Comparison of ENCODE assay signal across 21 cellular contexts in genomic region chrX:87895421-87895820, GRCh38.
DNase-seq lines count a peak whose midpoint lies in the region; ATAC-seq, FAIRE-seq and TF ChIP-seq lines count a peak whose summit lies in the region.
"Had no signal": no experiment of that assay in that cellular context is flagged by ENCODE, and none has a peak within 500 bp of the region (broad histone marks: within the 10 kb centered on the region; RNA-seq: fewer than 3 reads in every experiment).

No MANE protein-coding gene starts in this region.

- H3K27me3 Mint-ChIP-seq in nephron (ENCODE audit: low read depth), result no peaks in the 10 kb centered on the region
- H3K27me3 Mint-ChIP-seq: B cell had no signal

- TF ChIP-seq CTCF in nephron (IDR thresholded peaks at IDR 0.05; ENCODE audit: unreplicated experiment in 3 of 3) (no peak), omental fat pad (IDR thresholded peaks at IDR 0.05) (no peak)

- peaks cover 24% of the 10 kb centered on the region for H3K4me1 Mint-ChIP-seq in nephron
- H3K4me1 Mint-ChIP-seq: B cell had no signal

- H3K36me3 Mint-ChIP-seq in nephron (ENCODE audit: low read depth), result no peaks in the 10 kb centered on the region
- H3K36me3 Mint-ChIP-seq: CD8-positive, alpha-beta T cell had no signal

- DNase-seq in RCC 7860 (ENCODE audit: low spot score), result no peak
- DNase-seq in activated CD4-positive, alpha-beta T cell treated with anti-CD3 and anti-CD28 coated beads, Interleukin-2, amount 50 U/mL, for 4 hours, result no peak
- no peak for DNase-seq in omental fat pad (ENCODE audit: low spot score)
- DNase-seq in medulla oblongata (ENCODE audit: extremely low spot score), result no peak
- DNase-seq: CD8-positive, alpha-beta T cell; COR-L47; DMS 273 treated with DMSO at 0.1 percent for 48 hours; DMS53; DND-41; EL; HCEC 1CT; IMR-90 had no signal

- ATAC-seq in GM18511 (IDR thresholded peaks at IDR 0.05; ENCODE audit: unreplicated experiment), result peak; percentile 33
- peak; percentile 48 for ATAC-seq in GM19351 (IDR thresholded peaks at IDR 0.05; ENCODE audit: unreplicated experiment)
- peak; percentile 48 for ATAC-seq in HG02885 (IDR thresholded peaks at IDR 0.05; ENCODE audit: poor library complexity, unreplicated experiment)
- no peak for ATAC-seq in omental fat pad (ENCODE audit: low FRiP score)
- ATAC-seq: CD8-positive, alpha-beta T cell; GM23338; K562 had no signal

- no peaks in the 10 kb centered on the region for H3K9me3 Mint-ChIP-seq in nephron
- H3K9me3 Mint-ChIP-seq: CD8-positive, alpha-beta T cell; GM23338 had no signal

- H3K27ac Mint-ChIP-seq in nephron, result peak overlapping the region; percentile 90 to 97 (median 90)
- H3K27ac Mint-ChIP-seq: B cell; CD8-positive, alpha-beta T cell; GM23338 had no signal

- FAIRE-seq in RCC 7860 (lab: Jason Lieb, UNC), result no peak
- FAIRE-seq: GM12891, H54, K562 had no signal

- no peak overlapping the region for H3K4me3 Mint-ChIP-seq in nephron
- H3K4me3 Mint-ChIP-seq: B cell; CD8-positive, alpha-beta T cell; GM23338 had no signal
